ENCODE assay signal across 10 cellular contexts in the genomic region with DNA sequence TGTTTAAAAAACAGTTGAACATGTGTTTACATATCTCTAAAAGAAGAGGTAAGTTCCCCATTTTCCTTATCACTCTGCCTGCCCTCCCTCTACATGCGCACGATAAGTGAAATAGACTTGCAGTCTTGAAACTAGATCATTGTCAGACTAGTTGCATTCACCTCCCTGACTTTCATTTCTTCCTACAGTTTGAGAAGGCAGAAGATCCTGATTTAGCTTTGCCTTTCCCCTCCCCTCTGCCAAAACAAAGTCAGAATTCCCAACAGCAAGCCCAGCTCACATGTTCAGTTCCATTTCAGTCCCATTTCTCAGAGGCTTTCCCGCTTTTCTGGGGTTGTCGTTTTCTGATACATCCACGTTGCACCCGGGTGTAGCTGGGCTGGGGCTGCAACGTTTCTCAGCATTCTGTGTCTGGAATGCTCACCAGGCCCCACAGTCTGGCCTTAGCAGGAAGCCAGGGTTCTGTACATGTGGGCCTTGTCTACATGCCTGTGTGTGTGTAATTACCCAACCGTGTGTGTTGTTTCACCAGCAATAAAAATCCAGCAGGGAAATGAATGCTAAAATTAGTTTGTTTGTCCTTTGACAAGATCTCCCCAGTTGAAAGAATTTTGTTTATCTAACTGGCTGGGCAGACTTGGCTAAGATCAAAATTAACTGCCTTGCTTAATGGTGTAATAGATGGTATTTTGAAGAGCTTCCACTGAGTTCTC.
A peak's percentile ranks its signal among the peaks of the same experiment; 100 is the strongest.
DNase-seq lines count a peak whose midpoint lies in the region; ATAC-seq, FAIRE-seq and TF ChIP-seq lines count a peak whose summit lies in the region.
"Had no signal": no experiment of that assay in that cellular context is flagged by ENCODE, and none has a peak within 500 bp of the region (broad histone marks: within the 10 kb centered on the region; RNA-seq: fewer than 3 reads in every experiment).

No MANE protein-coding gene starts in this region.

- POLR2A ChIA-PET in A549 (lab: Yijun Ruan, JAX) = interaction anchor here (1.3 kb wide), 1 partner anchor 14 kb away, joined by 3 read pairs; no protein-coding TSS in a partner anchor

- no peak for TF ChIP-seq POLR2A in A549 (IDR thresholded peaks at IDR 0.05; ENCODE audit: low read length)
- no peak for TF ChIP-seq POLR2A in esophagus squamous epithelium (IDR thresholded peaks at IDR 0.05)

- ATAC-seq in A549 (peak in 1 of 2 experiments; percentile 31; a peak in 1 of 6 replicates), mucosa of descending colon (peak; percentile 84), GM18909 (IDR thresholded peaks at IDR 0.05; ENCODE audit: poor library complexity, unreplicated experiment) (no peak)

- no peak for FAIRE-seq in A549 (lab: Jason Lieb, UNC)

- 69% methylated on average over 8 of the region's 8 CpGs for WGBS in A549 (ENCODE audit: missing lambda C conversion rate)
- 70% methylated on average over 8 of the region's 8 CpGs for WGBS in esophagus squamous epithelium, 2 donors

- peaks cover 73% of the 10 kb centered on the region for H3K4me1 ChIP-seq in A549
- H3K4me1 ChIP-seq in esophagus squamous epithelium = peaks cover 12 to 53% (median 20%) of the 10 kb centered on the region in 3 donors
- no peaks in the 10 kb centered on the region for H3K4me1 ChIP-seq in mucosa of descending colon (ENCODE audit: low read depth)

- no peak for TF ChIP-seq CTCF in A549 (IDR thresholded peaks at IDR 0.05)
- no peak for TF ChIP-seq CTCF in esophagus squamous epithelium (IDR thresholded peaks at IDR 0.05)
- no peak for TF ChIP-seq CTCF in mucosa of descending colon (IDR thresholded peaks at IDR 0.05)

- H3K9me3 ChIP-seq in A549 (no peaks in the 10 kb centered on the region), esophagus squamous epithelium (no peaks in the 10 kb centered on the region), mucosa of descending colon (no peaks in the 10 kb centered on the region)

- no peaks in the 10 kb centered on the region for H3K27me3 ChIP-seq in esophagus squamous epithelium

- intact Hi-C loops in esophagus squamous epithelium (cut with DNase I) (no loop called here), mucosa of descending colon (cut with DNase I, micrococcal nuclease) (no loop called here)

- TF ChIP-seq EP300 in A549 (IDR thresholded peaks at IDR 0.05) = no peak

- CTCF ChIA-PET in A549 (lab: Yijun Ruan, JAX) = interaction anchor here (0.7 to 3.6 kb wide), 8 partner anchors 9 to 147 kb away, joined by 3 to 20 read pairs (median 6); no protein-coding TSS in a partner anchor

- peak overlapping the region; percentile 30 for H3K4me2 ChIP-seq in A549

- peak overlapping the region; percentile 91 to 99 for H3K27ac ChIP-seq in A549
- H3K27ac ChIP-seq in esophagus squamous epithelium = peak overlapping the region in 3 of 4 donors; percentile 7 to 81 (median 16)

- DNase-seq in A549 (ENCODE audit: low read depth in 1 of 2, low spot score in 1 of 2) = peak in 1 of 2 experiments; percentile 27
- peak; percentile 50 to 55 for DNase-seq in NCI-H526 (lab: John Stamatoyannopoulos, UW)
- DNase-seq in esophagus squamous epithelium (lab: John Stamatoyannopoulos, UW) = no peak
- DNase-seq in mucosa of descending colon = peak in 2 of 3 donors; percentile 12 to 27
- no peak for DNase-seq in activated CD4-positive, alpha-beta T cell treated with anti-CD3 and anti-CD28 coated beads, Interleukin-2, amount 50 U/mL, for 48 hours
- no peak for DNase-seq in hypothalamus (lab: John Stamatoyannopoulos, UW)
- DNase-seq in NCI-H1694 treated with DMSO at 0.1 percent for 48 hours (lab: John Stamatoyannopoulos, UW) = no peak
- DNase-seq: NCI-H1436; stimulated activated CD4-positive, alpha-beta T cell treated with anti-CD3 and anti-CD28 coated beads, Interleukin-2, amount 100 ng/mL, for 48 hours had no signal

- no peak overlapping the region for H3K4me3 ChIP-seq in A549
- H3K4me3 ChIP-seq in esophagus squamous epithelium = no peak overlapping the region
- H3K4me3 ChIP-seq in mucosa of descending colon = no peak overlapping the region

- no peak for TF ChIP-seq RAD21 in A549 (conservative IDR thresholded peaks at IDR 0.05 in 1 of 2, IDR thresholded peaks at IDR 0.05 in 1 of 2)

- H3K36me3 ChIP-seq in esophagus squamous epithelium = peaks cover 0 to 4% (median 0%) of the 10 kb centered on the region in 3 donors
- H3K36me3 ChIP-seq in mucosa of descending colon (ENCODE audit: low read depth) = no peaks in the 10 kb centered on the region

TF ChIP-seq in A549, 52 proteins besides CTCF, POLR2A, EP300 and RAD21:
- TF ChIP-seq SREBF2 (IDR thresholded peaks at IDR 0.05) = no peak
- no peak for TF ChIP-seq HOXA7 (CRISPR knock-in tag; IDR thresholded peaks at IDR 0.05)
- TF ChIP-seq, protein P1, sequence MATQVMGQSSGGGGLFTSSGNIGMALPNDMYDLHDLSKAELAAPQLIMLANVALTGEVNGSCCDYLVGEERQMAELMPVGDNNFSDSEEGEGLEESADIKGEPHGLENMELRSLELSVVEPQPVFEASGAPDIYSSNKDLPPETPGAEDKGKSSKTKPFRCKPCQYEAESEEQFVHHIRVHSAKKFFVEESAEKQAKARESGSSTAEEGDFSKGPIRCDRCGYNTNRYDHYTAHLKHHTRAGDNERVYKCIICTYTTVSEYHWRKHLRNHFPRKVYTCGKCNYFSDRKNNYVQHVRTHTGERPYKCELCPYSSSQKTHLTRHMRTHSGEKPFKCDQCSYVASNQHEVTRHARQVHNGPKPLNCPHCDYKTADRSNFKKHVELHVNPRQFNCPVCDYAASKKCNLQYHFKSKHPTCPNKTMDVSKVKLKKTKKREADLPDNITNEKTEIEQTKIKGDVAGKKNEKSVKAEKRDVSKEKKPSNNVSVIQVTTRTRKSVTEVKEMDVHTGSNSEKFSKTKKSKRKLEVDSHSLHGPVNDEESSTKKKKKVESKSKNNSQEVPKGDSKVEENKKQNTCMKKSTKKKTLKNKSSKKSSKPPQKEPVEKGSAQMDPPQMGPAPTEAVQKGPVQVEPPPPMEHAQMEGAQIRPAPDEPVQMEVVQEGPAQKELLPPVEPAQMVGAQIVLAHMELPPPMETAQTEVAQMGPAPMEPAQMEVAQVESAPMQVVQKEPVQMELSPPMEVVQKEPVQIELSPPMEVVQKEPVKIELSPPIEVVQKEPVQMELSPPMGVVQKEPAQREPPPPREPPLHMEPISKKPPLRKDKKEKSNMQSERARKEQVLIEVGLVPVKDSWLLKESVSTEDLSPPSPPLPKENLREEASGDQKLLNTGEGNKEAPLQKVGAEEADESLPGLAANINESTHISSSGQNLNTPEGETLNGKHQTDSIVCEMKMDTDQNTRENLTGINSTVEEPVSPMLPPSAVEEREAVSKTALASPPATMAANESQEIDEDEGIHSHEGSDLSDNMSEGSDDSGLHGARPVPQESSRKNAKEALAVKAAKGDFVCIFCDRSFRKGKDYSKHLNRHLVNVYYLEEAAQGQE (IDR thresholded peaks at IDR 0.05) = no peak
- no peak for TF ChIP-seq MAFK (IDR thresholded peaks at IDR 0.05; ENCODE audit: partially characterized antibody)
- no peak for TF ChIP-seq CHD2 (IDR thresholded peaks at IDR 0.05; ENCODE audit: low read length, partially characterized antibody)
- no peak for TF ChIP-seq FOSL2 (IDR thresholded peaks at IDR 0.05)
- no peak for TF ChIP-seq FOSL2 (CRISPR knock-in tag; IDR thresholded peaks at IDR 0.05)
- TF ChIP-seq ZSCAN20 (CRISPR knock-in tag; IDR thresholded peaks at IDR 0.05) = no peak
- no peak for TF ChIP-seq SMC3 (IDR thresholded peaks at IDR 0.05)
TF ChIP-seq in A549: peak in this region for 0.

Comparison
In these comparisons a context has a peak if more than half of its experiments do, and no peak if none do; other contexts are left out.
1. DNase-seq: peak in NCI-H526 (2 of 2) and mucosa of descending colon (2 of 3); none in esophagus squamous epithelium (single experiment), activated CD4-positive, alpha-beta T cell treated with anti-CD3 and anti-CD28 coated beads, Interleukin-2, amount 50 U/mL, for 48 hours (0 of 2), hypothalamus (0 of 51) and NCI-H1694 treated with DMSO at 0.1 percent for 48 hours (single experiment).